Comparison of ENCODE assay signal across 8 cellular contexts in the genomic region with DNA sequence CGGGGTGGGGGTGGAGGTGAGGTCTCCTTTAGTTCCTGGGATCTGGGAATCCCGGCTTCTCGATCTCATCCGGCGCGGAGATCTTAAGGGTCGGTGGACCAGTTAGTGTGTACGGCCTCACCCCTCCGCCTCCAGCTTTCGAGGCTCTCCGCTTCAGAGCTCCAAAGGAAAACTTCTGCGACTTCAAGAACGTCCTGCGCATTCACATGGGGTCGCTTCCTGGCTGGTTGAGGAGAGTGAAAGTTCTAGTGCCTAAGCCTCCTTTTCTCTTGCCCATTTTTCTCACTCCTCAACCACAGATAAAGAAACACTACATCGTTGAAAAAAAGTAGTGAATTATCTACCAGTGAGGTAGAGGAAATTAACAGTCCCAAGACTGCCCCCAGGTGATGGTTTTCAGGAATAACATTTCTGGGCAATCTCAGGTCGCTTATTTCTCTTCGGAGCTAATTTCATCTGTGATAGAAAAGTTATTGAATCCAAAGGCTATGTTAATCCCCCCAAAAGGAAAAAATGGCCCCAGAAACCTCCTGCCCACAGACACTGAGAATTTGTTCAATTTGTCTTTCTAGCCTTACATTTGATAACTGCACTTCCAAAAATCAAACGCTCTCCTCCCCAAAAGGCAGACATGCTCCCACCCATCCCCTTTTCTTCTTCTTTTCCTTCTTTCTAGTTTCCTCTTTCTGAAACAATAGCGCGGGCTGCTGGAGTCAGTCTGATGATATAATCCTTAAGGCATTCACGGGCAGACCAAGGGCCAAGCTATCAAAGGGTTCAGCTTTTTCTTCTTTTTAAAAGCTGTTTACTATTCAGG. TPM values are rescaled to one million over a fixed set of nuclear protein-coding genes. Genes with fewer than 3 reads are reported as not detected.
DNase-seq lines count a peak whose midpoint lies in the region; ATAC-seq, FAIRE-seq and TF ChIP-seq lines count a peak whose summit lies in the region.

No MANE protein-coding gene starts in this region.

- FAIRE-seq in endothelial cell of umbilical vein (lab: Jason Lieb, UNC) = peak; percentile 88

- CTCF ChIA-PET in CD8-positive, alpha-beta memory T cell (lab: Charles Lee) = no interaction called here
- CTCF ChIA-PET in SK-N-SH (lab: Yijun Ruan, JAX) = interaction anchor here (0.6 to 2.4 kb wide), 25 partner anchors 9 to 1910 kb away, joined by 3 to 19 read pairs (median 4); no protein-coding TSS in a partner anchor
- CTCF ChIA-PET in endothelial cell of umbilical vein (lab: Charles Lee) = interaction anchor here (0.6 to 2.7 kb wide), 28 partner anchors 9 to 1040 kb away, joined by 3 to 69 read pairs (median 5); no protein-coding TSS in a partner anchor

- TF ChIP-seq POLR2A in endothelial cell of umbilical vein (IDR thresholded peaks at IDR 0.05; ENCODE audit: low read depth, low read length) = no peak

- H3K27me3 ChIP-seq in CD8-positive, alpha-beta memory T cell (ENCODE audit: insufficient read depth, low read length, poor library complexity, severe bottlenecking) = peaks cover 35% of the 10 kb centered on the region
- H3K27me3 ChIP-seq in SK-N-SH (ENCODE audit: insufficient read depth) (peaks cover 46% of the 10 kb centered on the region), endothelial cell of umbilical vein (ENCODE audit: control insufficient read depth in 2 of 2, insufficient read depth in 2 of 2, low read length in 2 of 2) (peaks cover 59 to 70% of the 10 kb centered on the region in 2 experiments), mucosa of stomach (ENCODE audit: control insufficient read depth, insufficient read depth, low read length) (peaks cover 72% of the 10 kb centered on the region)

- ATAC-seq in GM18909 (IDR thresholded peaks at IDR 0.05; ENCODE audit: poor library complexity, unreplicated experiment) = peak; percentile 76

- TF ChIP-seq EP300 in SK-N-SH (IDR thresholded peaks at IDR 0.05; ENCODE audit: borderline replicate concordance in 1 of 2, low read depth in 1 of 2, low read length in 1 of 2) = no peak

- no peaks in the 10 kb centered on the region for H3K4me1 ChIP-seq in CD8-positive, alpha-beta memory T cell (ENCODE audit: insufficient read depth, low read length)
- H3K4me1 ChIP-seq in SK-N-SH (ENCODE audit: control insufficient read depth in 1 of 2, insufficient read depth in 2 of 2, low read depth in 1 of 2, low read length in 1 of 2) (no peaks in the 10 kb centered on the region; a peak in 1 of 4 replicates), endothelial cell of umbilical vein (ENCODE audit: control insufficient read depth, extremely low read depth, insufficient read depth, low read length) (peaks cover 10% of the 10 kb centered on the region), mucosa of stomach (ENCODE audit: control insufficient read depth, insufficient read depth, low read length) (peaks cover 21% of the 10 kb centered on the region)

- no peaks in the 10 kb centered on the region for H4K20me1 ChIP-seq in SK-N-SH (ENCODE audit: insufficient read depth)
- no peaks in the 10 kb centered on the region for H4K20me1 ChIP-seq in endothelial cell of umbilical vein (replicated peaks; ENCODE audit: control insufficient read depth, extremely low read depth, insufficient read depth, low read length)

- peaks cover 10 to 15% (median 13%) of the 10 kb centered on the region in 3 donors for H3K4me1 Mint-ChIP-seq in CD8-positive, alpha-beta memory T cell

- no TSS peak for BruUV-seq in endothelial cell of umbilical vein (replicated peaks; lab: Mats Ljungman, UMichigan)

- peaks cover 8 to 67% (median 61%) of the 10 kb centered on the region in 5 donors for H3K9me3 Mint-ChIP-seq in CD8-positive, alpha-beta memory T cell

- DNase-seq in CD8-positive, alpha-beta memory T cell = no peak
- peak; percentile 72 for DNase-seq in KBM-7
- DNase-seq in SK-N-SH = peak; percentile 73
- peak; percentile 81 for DNase-seq in endothelial cell of umbilical vein (ENCODE audit: low read depth, low spot score)
- DNase-seq in NCI-H1436 treated with DMSO at 0.1 percent for 48 hours (lab: John Stamatoyannopoulos, UW) = no peak
- no peak for DNase-seq in stimulated activated CD4-positive, alpha-beta T cell treated with anti-CD3 and anti-CD28 coated beads, Interleukin-2, amount 100 ng/mL, for 48 hours

- in situ Hi-C loops in KBM-7 (cut with MboI; ENCODE audit: low pct_unique_long_range_greater_than_20kb, low sequenced_read_pairs) = no loop called here

- H3K27me3 Mint-ChIP-seq in CD8-positive, alpha-beta memory T cell = peaks cover 46 to 81% of the 10 kb centered on the region in 2 donors

- 21% methylated on average over 12 of the region's 22 CpGs for WGBS in SK-N-SH (ENCODE audit: low lambda C conversion rate)

- peak overlapping the region in 6 of 7 donors; percentile 35 to 62 (median 60) for H3K4me3 Mint-ChIP-seq in CD8-positive, alpha-beta memory T cell

- H3K9ac ChIP-seq in SK-N-SH (no peak overlapping the region), endothelial cell of umbilical vein (replicated peaks; ENCODE audit: extremely low read depth, insufficient read depth, low read length) (no peak overlapping the region), mucosa of stomach (ENCODE audit: low read length) (peak overlapping the region; percentile 50)

- no peak overlapping the region for H3K4me3 ChIP-seq in CD8-positive, alpha-beta memory T cell (ENCODE audit: low read length)
- peak overlapping the region in 1 of 2 experiments; percentile 42; a peak in 2 of 4 replicates for H3K4me3 ChIP-seq in SK-N-SH (ENCODE audit: low read depth in 2 of 2, low read length in 1 of 2)
- peak overlapping the region in 1 of 3 experiments; percentile 3 for H3K4me3 ChIP-seq in endothelial cell of umbilical vein (replicated peaks in 1 of 3; ENCODE audit: insufficient read depth in 1 of 3, low read depth in 1 of 3, low read length in 3 of 3)
- peak overlapping the region; percentile 42 for H3K4me3 ChIP-seq in mucosa of stomach (ENCODE audit: low read length)

- H3K4me2 ChIP-seq in SK-N-SH (0 out of 2 replicates have a peak overlapping the region, but pooled peaks have one; percentile 42), endothelial cell of umbilical vein (ENCODE audit: insufficient read depth, low read length) (no peak overlapping the region)

- no peaks in the 10 kb centered on the region for H3K36me3 ChIP-seq in CD8-positive, alpha-beta memory T cell (ENCODE audit: insufficient read depth, low read length)
- H3K36me3 ChIP-seq in SK-N-SH (replicated peaks in 1 of 2; ENCODE audit: control insufficient read depth in 1 of 2, insufficient read depth in 2 of 2, low read length in 1 of 2) (no peaks in the 10 kb centered on the region), endothelial cell of umbilical vein (ENCODE audit: control insufficient read depth in 2 of 2, extremely low read depth in 1 of 2, insufficient read depth in 2 of 2, low read length in 2 of 2) (no peaks in the 10 kb centered on the region), mucosa of stomach (ENCODE audit: control insufficient read depth, insufficient read depth, low read length) (no peaks in the 10 kb centered on the region)

- no peaks in the 10 kb centered on the region for H3K9me1 ChIP-seq in endothelial cell of umbilical vein (replicated peaks; ENCODE audit: control insufficient read depth, extremely low read depth, insufficient read depth, low read length)

- peak overlapping the region in 1 of 8 donors; percentile 32 for H3K27ac Mint-ChIP-seq in CD8-positive, alpha-beta memory T cell

- peaks cover 0 to 45% (median 8%) of the 10 kb centered on the region in 3 donors for H3K36me3 Mint-ChIP-seq in CD8-positive, alpha-beta memory T cell

- H3K79me2 ChIP-seq in SK-N-SH (ENCODE audit: insufficient read depth) (no peaks in the 10 kb centered on the region), endothelial cell of umbilical vein (ENCODE audit: control insufficient read depth, insufficient read depth, low read length) (no peaks in the 10 kb centered on the region)

- no peaks in the 10 kb centered on the region for H3K9me3 ChIP-seq in CD8-positive, alpha-beta memory T cell (ENCODE audit: low read length)
- no peaks in the 10 kb centered on the region for H3K9me3 ChIP-seq in SK-N-SH
- H3K9me3 ChIP-seq in endothelial cell of umbilical vein (replicated peaks; ENCODE audit: control insufficient read depth, insufficient read depth, low read length) = no peaks in the 10 kb centered on the region
- no peaks in the 10 kb centered on the region for H3K9me3 ChIP-seq in mucosa of stomach (ENCODE audit: control insufficient read depth, low read length)

- peak; percentile 69 for TF ChIP-seq RAD21 in SK-N-SH (IDR thresholded peaks at IDR 0.05; ENCODE audit: low read length)

- H2AFZ ChIP-seq in SK-N-SH (ENCODE audit: low read depth) = no peak overlapping the region
- H2AFZ ChIP-seq in endothelial cell of umbilical vein (ENCODE audit: low read depth, low read length) = no peak overlapping the region

- POLR2A ChIA-PET in CD8-positive, alpha-beta memory T cell (lab: Charles Lee) = no interaction called here
- POLR2A ChIA-PET in SK-N-SH (lab: Yijun Ruan, JAX) (no interaction called here), endothelial cell of umbilical vein (lab: Charles Lee) (no interaction called here)

- H3F3A ChIP-seq in SK-N-SH (replicated peaks; ENCODE audit: insufficient read depth) = no peaks in the 10 kb centered on the region

- intact Hi-C loops in endothelial cell of umbilical vein (cut with micrococcal nuclease) = loop anchor here (1.0 to 10.0 kb wide), 3 partner anchors 269 to 934 kb away; no protein-coding TSS in a partner anchor

- no peaks in the 10 kb centered on the region for H3K9me2 ChIP-seq in SK-N-SH

- no peak overlapping the region for H3K27ac ChIP-seq in CD8-positive, alpha-beta memory T cell (ENCODE audit: low read depth, low read length)
- no peak overlapping the region for H3K27ac ChIP-seq in SK-N-SH (ENCODE audit: low read depth in 2 of 2, low read length in 1 of 2)
- no peak overlapping the region for H3K27ac ChIP-seq in endothelial cell of umbilical vein (ENCODE audit: insufficient read depth, low read depth, low read length)

- dilution Hi-C loops in endothelial cell of umbilical vein (cut with MboI; ENCODE audit: extremely low pct_ligation_motif_present, low sequenced_read_pairs) = no loop called here

- peak; percentile 65 for TF ChIP-seq CTCF in SK-N-SH (IDR thresholded peaks at IDR 0.05)
- TF ChIP-seq CTCF in endothelial cell of umbilical vein (IDR thresholded peaks at IDR 0.05; ENCODE audit: extremely low read depth in 1 of 2, insufficient read depth in 1 of 2, low read depth in 1 of 2, low read length in 2 of 2) = peak; percentile 42 to 54

RNA-seq across cellular contexts. Expression of gene TBX15, which starts 20.5 kb away (rescaled TPM):
- not detected for total RNA-seq in CD8-positive, alpha-beta memory T cell
- polyA plus RNA-seq in CD8-positive, alpha-beta memory T cell = not detected
- polyA plus RNA-seq in SK-N-SH (2012; rRNA removed) (0.02 TPM in 1 of 2 replicates, not detected in the other), endothelial cell of umbilical vein (0.01 and 0.05 TPM in 2 replicates)
- 0.01 TPM in 1 of 2 replicates, not detected in the other for polyA plus RNA-seq in SK-N-SH (2012; cell fraction: cytosol; rRNA removed)
- polyA plus RNA-seq in SK-N-SH (2012; cell fraction: nucleus; rRNA removed) = 0.01 TPM in 1 of 2 replicates, not detected in the other
- total RNA-seq in endothelial cell of umbilical vein = not detected in 2 replicates
- polyA plus RNA-seq in endothelial cell of umbilical vein (2011; cell fraction: cytosol; rRNA removed) = 0.03 TPM in 1 of 2 replicates, not detected in the other
- polyA plus RNA-seq in endothelial cell of umbilical vein (2011; cell fraction: nucleus; rRNA removed) = 0.07 TPM in 1 of 2 replicates, not detected in the other
- polyA plus RNA-seq in endothelial cell of umbilical vein (2012) = not detected in 2 replicates
- 0.08 TPM in 1 of 2 replicates, not detected in the other for polyA minus RNA-seq in endothelial cell of umbilical vein
- not detected for polyA minus RNA-seq in endothelial cell of umbilical vein (2011; cell fraction: cytosol; rRNA and poly(A)+ RNA removed)
- polyA minus RNA-seq in endothelial cell of umbilical vein (2011; cell fraction: nucleus; rRNA and poly(A)+ RNA removed) = 0.10 TPM in 1 of 2 replicates, not detected in the other

Comparison
In these comparisons a context has a peak if more than half of its experiments do, and no peak if none do; other contexts are left out.
1. DNase-seq: peak in KBM-7 (single experiment), SK-N-SH (single experiment) and endothelial cell of umbilical vein (single experiment); none in CD8-positive, alpha-beta memory T cell (0 of 5), NCI-H1436 treated with DMSO at 0.1 percent for 48 hours (single experiment) and stimulated activated CD4-positive, alpha-beta T cell treated with anti-CD3 and anti-CD28 coated beads, Interleukin-2, amount 100 ng/mL, for 48 hours (0 of 2).